Comparison of ENCODE assay signal across 9 cellular contexts in the genomic region with DNA sequence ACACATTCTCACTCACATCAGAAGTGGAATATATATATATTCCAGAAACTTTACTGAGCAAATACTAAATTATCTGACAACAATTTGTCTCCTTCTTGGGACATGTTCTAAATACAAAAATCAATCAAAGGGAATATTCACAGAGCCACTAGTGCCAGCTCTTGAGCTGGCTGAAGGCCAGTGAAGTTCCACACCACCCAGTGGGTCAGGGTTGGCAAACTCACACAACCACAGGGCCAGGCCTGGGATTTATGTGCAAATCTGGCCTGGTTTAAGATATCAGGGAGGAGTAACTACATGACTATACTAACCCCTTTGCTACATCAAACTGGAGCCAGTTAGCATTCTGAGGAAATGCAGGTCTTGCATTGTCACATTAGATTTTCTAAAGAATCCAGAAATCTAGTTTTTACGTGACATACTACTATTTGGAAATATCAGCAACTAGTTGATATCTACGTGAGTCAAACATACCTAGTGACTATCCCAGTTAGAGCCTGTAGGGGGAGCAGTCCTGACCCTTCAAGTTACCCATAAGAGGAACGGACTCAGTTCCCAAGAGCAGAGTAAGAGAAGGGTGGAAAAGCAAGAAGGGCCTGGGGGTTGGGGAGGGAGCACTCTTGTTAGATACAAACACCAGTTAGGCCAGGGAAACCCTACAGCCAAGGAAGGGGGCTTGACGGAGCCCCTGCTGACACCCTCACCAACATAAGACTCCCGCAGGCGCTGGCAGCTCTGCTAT.
A peak's percentile ranks its signal among the peaks of the same experiment; 100 is the strongest.
DNase-seq lines count a peak whose midpoint lies in the region; ATAC-seq and TF ChIP-seq lines count a peak whose summit lies in the region.
"Had no signal": no experiment of that assay in that cellular context is flagged by ENCODE, and none has a peak within 500 bp of the region (broad histone marks: within the 10 kb centered on the region; RNA-seq: fewer than 3 reads in every experiment).

No MANE protein-coding gene starts in this region.

- no TSS peak for BruUV-seq in mammary epithelial cell (replicated peaks; lab: Mats Ljungman, UMichigan)

- no peaks in the 10 kb centered on the region for H3K79me2 ChIP-seq in mammary epithelial cell (ENCODE audit: insufficient read depth, low read length)

- H3K27ac Mint-ChIP-seq in osteocyte (ENCODE audit: unreplicated experiment) = no peak overlapping the region

- H3K9me3 ChIP-seq in mammary epithelial cell (replicated peaks; ENCODE audit: insufficient read depth, low read length) = no peaks in the 10 kb centered on the region

- dilution Hi-C loops in mammary epithelial cell (cut with HindIII; ENCODE audit: low sequenced_read_pairs) = no loop called here

- no peaks in the 10 kb centered on the region for H4K20me1 ChIP-seq in mammary epithelial cell (ENCODE audit: insufficient read depth, low read length)

- CTCF ChIA-PET in mammary epithelial cell (lab: Charles Lee; ENCODE audit: low non-redundant PET) = no interaction called here

- ATAC-seq in HG02571 (IDR thresholded peaks at IDR 0.05; ENCODE audit: unreplicated experiment) (no peak), HG03469 (IDR thresholded peaks at IDR 0.05; ENCODE audit: unreplicated experiment) (no peak)

- peak; percentile 49 to 55 for TF ChIP-seq CTCF in mammary epithelial cell (conservative IDR thresholded peaks at IDR 0.05 in 1 of 2, IDR thresholded peaks at IDR 0.05 in 1 of 2; ENCODE audit: extremely low read depth in 1 of 2, insufficient read depth in 1 of 2, low read depth in 1 of 2, low read length in 2 of 2)
- TF ChIP-seq CTCF in osteocyte (IDR thresholded peaks at IDR 0.05) = peak; percentile 60

- H3K36me3 ChIP-seq in mammary epithelial cell (ENCODE audit: insufficient read depth, low read length) = no peaks in the 10 kb centered on the region

- H3K36me3 Mint-ChIP-seq in osteocyte (ENCODE audit: unreplicated experiment) = peaks cover 9% of the 10 kb centered on the region
- H3K36me3 Mint-ChIP-seq: CD4-positive, CD25-positive, alpha-beta regulatory T cell had no signal

- no peaks in the 10 kb centered on the region for H3K9me3 Mint-ChIP-seq in osteocyte (ENCODE audit: unreplicated experiment)

- 80% methylated on average over 5 of the region's 6 CpGs for WGBS in mammary epithelial cell (ENCODE audit: low coverage, missing lambda C conversion rate)

- no peak overlapping the region for H3K4me3 ChIP-seq in mammary epithelial cell (replicated peaks in 1 of 3; ENCODE audit: insufficient read depth in 1 of 3, low read depth in 2 of 3, low read length in 3 of 3)

- no peak overlapping the region for H3K9ac ChIP-seq in mammary epithelial cell (ENCODE audit: insufficient read depth, low read length)

- H3K4me2 ChIP-seq in mammary epithelial cell (ENCODE audit: insufficient read depth, low read depth, low read length) = no peak overlapping the region

- intact Hi-C loops in mammary epithelial cell (cut with micrococcal nuclease) = loop anchor here (5.0 kb wide), 1 partner anchor 50 kb away; no protein-coding TSS in a partner anchor

- H3K4me1 ChIP-seq in mammary epithelial cell (ENCODE audit: insufficient read depth, low read length) = peaks cover 10% of the 10 kb centered on the region

- DNase-seq in NCI-H1105 treated with DMSO at 0.1 percent for 48 hours (lab: John Stamatoyannopoulos, UW) (peak; percentile 45), NCI-H1105 (lab: John Stamatoyannopoulos, UW) (no peak), M059J (ENCODE audit: low read depth) (peak; percentile 11), mammary epithelial cell (no peak), osteocyte (ENCODE audit: extremely low spot score, unreplicated experiment) (peak; percentile 56)
- DNase-seq in activated CD4-positive, CD25-positive, alpha-beta regulatory T cell treated with anti-CD3 and anti-CD28 coated beads, Interleukin-2, amount 50 U/mL, for 72 hours = no peak

- no peak overlapping the region for H3K4me3 Mint-ChIP-seq in osteocyte (ENCODE audit: unreplicated experiment)
- H3K4me3 Mint-ChIP-seq: CD4-positive, CD25-positive, alpha-beta regulatory T cell had no signal

- H3K4me1 Mint-ChIP-seq in osteocyte (ENCODE audit: unreplicated experiment) = peaks cover 14% of the 10 kb centered on the region

- H3K27me3 Mint-ChIP-seq in osteocyte (ENCODE audit: unreplicated experiment) = no peaks in the 10 kb centered on the region
- H3K27me3 Mint-ChIP-seq: CD4-positive, CD25-positive, alpha-beta regulatory T cell had no signal

- in situ Hi-C loops in mammary epithelial cell (cut with MboI; ENCODE audit: low sequenced_read_pairs in 2 of 2) = no loop called here

- no peak overlapping the region for H3K27ac ChIP-seq in mammary epithelial cell (ENCODE audit: insufficient read depth, low read depth, low read length)

- H3K27me3 ChIP-seq in mammary epithelial cell (ENCODE audit: insufficient read depth, low read length) = no peaks in the 10 kb centered on the region

- no peak overlapping the region for H2AFZ ChIP-seq in mammary epithelial cell (ENCODE audit: low read depth, low read length)

Comparison
In these comparisons a context has a peak if more than half of its experiments do, and no peak if none do; other contexts are left out.
1. DNase-seq: peak in NCI-H1105 treated with DMSO at 0.1 percent for 48 hours (single experiment), M059J (single experiment) and osteocyte (single experiment); none in NCI-H1105 (single experiment), mammary epithelial cell (single experiment) and activated CD4-positive, CD25-positive, alpha-beta regulatory T cell treated with anti-CD3 and anti-CD28 coated beads, Interleukin-2, amount 50 U/mL, for 72 hours (single experiment).